In the genomic region with DNA sequence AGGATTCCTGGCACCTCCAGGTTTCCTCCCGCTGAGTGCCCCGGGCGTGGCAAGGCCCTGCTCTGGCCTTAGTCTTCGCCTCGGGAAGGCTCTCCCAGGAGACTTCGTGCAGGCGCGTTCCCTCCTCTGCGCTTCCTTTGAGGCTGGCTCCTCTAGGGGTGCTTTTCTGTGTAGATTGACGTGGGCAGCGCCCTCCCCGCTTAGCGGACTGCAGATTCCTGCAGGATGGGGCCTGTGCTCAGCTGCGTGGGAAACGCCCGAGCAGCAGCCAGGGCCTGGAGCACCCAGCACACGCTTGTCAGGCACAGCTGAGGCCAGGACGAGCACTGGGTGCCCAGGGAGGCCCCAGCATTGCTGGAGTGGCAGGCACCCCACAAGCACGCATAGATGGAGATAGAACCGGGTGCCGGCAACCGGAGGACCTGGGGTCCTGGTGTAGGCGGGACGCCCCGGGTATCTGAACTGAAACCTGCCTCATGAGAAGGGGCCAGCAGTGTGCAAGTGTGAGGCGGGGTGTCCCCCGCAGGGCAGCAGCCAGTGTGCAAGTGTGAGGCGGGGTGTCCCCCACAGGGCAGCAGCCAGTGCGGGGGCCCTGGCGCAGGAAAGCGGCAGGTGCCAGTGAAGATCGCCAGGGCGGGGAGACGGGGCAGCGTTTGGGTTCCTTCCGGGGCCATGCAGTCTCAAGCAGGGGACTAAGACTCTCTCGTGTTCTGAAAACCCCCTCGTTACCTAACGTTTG, we compare ENCODE assay signal across 15 cellular contexts. TPM values are rescaled to one million over a fixed set of nuclear protein-coding genes. Genes with fewer than 3 reads are reported as not detected.
DNase-seq lines count a peak whose midpoint lies in the region; ATAC-seq and TF ChIP-seq lines count a peak whose summit lies in the region.
"Had no signal": no experiment of that assay in that cellular context is flagged by ENCODE, and none has a peak within 500 bp of the region (broad histone marks: within the 10 kb centered on the region; RNA-seq: fewer than 3 reads in every experiment).

No MANE protein-coding gene starts in this region.

- peaks cover 65% of the 10 kb centered on the region for H3K36me3 ChIP-seq in BLaER1
- H3K36me3 ChIP-seq in DND-41 (ENCODE audit: insufficient read depth, low read length), result peaks cover 49% of the 10 kb centered on the region
- H3K36me3 ChIP-seq in neuronal stem cell (replicated peaks in 1 of 2; ENCODE audit: control insufficient read depth in 2 of 2, insufficient read depth in 2 of 2, low read length in 2 of 2), result peaks cover 19 to 31% of the 10 kb centered on the region in 2 donors

- H2AK5ac ChIP-seq in neuronal stem cell (ENCODE audit: low read depth, low read length), result no peak overlapping the region

- no peak overlapping the region for H2BK15ac ChIP-seq in neuronal stem cell (ENCODE audit: low read length)

- no peak overlapping the region for H2BK5ac ChIP-seq in neuronal stem cell (ENCODE audit: low read length)

- H3K14ac ChIP-seq in neuronal stem cell (ENCODE audit: low read length), result no peak overlapping the region

- no peak for TF ChIP-seq CTCF in DND-41 (IDR thresholded peaks at IDR 0.05; ENCODE audit: borderline replicate concordance, extremely low read depth, low read length, poor library complexity, severe bottlenecking)

- no peaks in the 10 kb centered on the region for H3K27me3 ChIP-seq in BLaER1
- no peaks in the 10 kb centered on the region for H3K27me3 ChIP-seq in DND-41 (ENCODE audit: insufficient read depth, low read length, poor library complexity)
- peaks cover 0 to 2% (median 0%) of the 10 kb centered on the region in 3 experiments for H3K27me3 ChIP-seq in neuronal stem cell (ENCODE audit: control insufficient read depth in 3 of 3, insufficient read depth in 3 of 3, low read depth in 1 of 3, low read length in 3 of 3)

- H3K27ac ChIP-seq in BLaER1 (no peak overlapping the region), DND-41 (ENCODE audit: low read length) (no peak overlapping the region), cingulate gyrus (ENCODE audit: low read depth, low read length) (peak overlapping the region; percentile 69), neuronal stem cell (replicated peaks; ENCODE audit: low read length) (no peak overlapping the region)
- H3K27ac ChIP-seq: GM23248 had no signal

- no peak for ATAC-seq in DND-41 (ENCODE audit: insufficient read depth, low read depth)
- no peak for ATAC-seq in GM21390 (IDR thresholded peaks at IDR 0.05; ENCODE audit: unreplicated experiment)
- ATAC-seq in GM21576 (IDR thresholded peaks at IDR 0.05; ENCODE audit: unreplicated experiment), result no peak
- ATAC-seq: SK-N-SH treated with all-trans-retinoic acid at 6 μM for 48 hours had no signal

- WGBS in neuronal stem cell (ENCODE audit: extremely low coverage in 2 of 2, insufficient read length in 2 of 2, insufficient replicate concordance in 1 of 2), 2 donors, result no CpG with 5 or more reads among the region's 39 CpGs

- peak overlapping the region; percentile 41 for H2BK12ac ChIP-seq in neuronal stem cell (ENCODE audit: low read length)

- no peak overlapping the region for H4K91ac ChIP-seq in neuronal stem cell (ENCODE audit: low read depth, low read length, poor library complexity)

- H2AFZ ChIP-seq in DND-41 (ENCODE audit: low read depth, low read length) (no peak overlapping the region), neuronal stem cell (ENCODE audit: low read length) (no peak overlapping the region)
- H2AFZ ChIP-seq: GM23248 had no signal

- peaks cover 21% of the 10 kb centered on the region for H3K79me1 ChIP-seq in neuronal stem cell (ENCODE audit: low read depth, low read length)

- H3K4me2 ChIP-seq in BLaER1, result 0 out of 2 replicates have a peak overlapping the region, but pooled peaks have one; percentile 11
- H3K4me2 ChIP-seq in DND-41 (ENCODE audit: insufficient read depth, low read length), result no peak overlapping the region
- no peak overlapping the region for H3K4me2 ChIP-seq in neuronal stem cell (ENCODE audit: insufficient read depth, low read length, poor library complexity, severe bottlenecking)

- peaks cover 28% of the 10 kb centered on the region for H3K4me1 ChIP-seq in BLaER1
- H3K4me1 ChIP-seq in DND-41 (ENCODE audit: insufficient read depth, low read length), result peaks cover 25% of the 10 kb centered on the region
- H3K4me1 ChIP-seq in neuronal stem cell (ENCODE audit: control insufficient read depth in 2 of 2, insufficient read depth in 1 of 2, low read depth in 1 of 2, low read length in 2 of 2), result peaks cover 0 to 4% of the 10 kb centered on the region in 2 donors

- no peak overlapping the region for H3K4ac ChIP-seq in neuronal stem cell (ENCODE audit: low read length)

- peak overlapping the region; percentile 35 for H3K9ac ChIP-seq in BLaER1
- peak overlapping the region; percentile 10; the same call in 1 of the 2 replicates for H3K9ac ChIP-seq in DND-41 (ENCODE audit: low read depth, low read length)
- H3K9ac ChIP-seq in neuronal stem cell (ENCODE audit: low read depth, low read length, poor library complexity), result no peak overlapping the region
- H3K9ac ChIP-seq: GM23248 had no signal

- H4K20me1 ChIP-seq in BLaER1 (peaks cover 45% of the 10 kb centered on the region), DND-41 (ENCODE audit: insufficient read depth, low read length) (peaks cover 17% of the 10 kb centered on the region)

- H4K8ac ChIP-seq in neuronal stem cell (ENCODE audit: low read depth, low read length), result no peak overlapping the region

- H2BK120ac ChIP-seq in neuronal stem cell (ENCODE audit: low read depth, low read length), result no peak overlapping the region

- DNase-seq in DND-41 (no peak), neuronal stem cell (ENCODE audit: low spot score) (no peak), NOMO-1 treated with dmso at 0.1 percent for 144 hours (lab: John Stamatoyannopoulos, UW; ENCODE audit: unreplicated experiment) (no peak)
- DNase-seq: CD4-positive, alpha-beta T cell; GM23248; MV-4-11; NCI-H1417 treated with DMSO at 0.1 percent for 48 hours; NCI-H2029; NCI-H510A treated with DMSO at 0.1 percent for 48 hours; SHP77 treated with DMSO at 0.1 percent for 48 hours had no signal

- H3K9me3 ChIP-seq in BLaER1 (no peaks in the 10 kb centered on the region), DND-41 (ENCODE audit: insufficient read depth, low read length, severe bottlenecking) (no peaks in the 10 kb centered on the region), neuronal stem cell (replicated peaks in 1 of 2; ENCODE audit: control insufficient read depth in 2 of 2, insufficient read depth in 1 of 2, low read depth in 1 of 2, low read length in 2 of 2) (peaks cover 0 to 4% of the 10 kb centered on the region in 2 donors)

- no peak overlapping the region for H3K18ac ChIP-seq in neuronal stem cell (ENCODE audit: low read length)

- peaks cover 47% of the 10 kb centered on the region for H3K79me2 ChIP-seq in DND-41 (ENCODE audit: insufficient read depth, low read length)

- H3K4me3 ChIP-seq in BLaER1 (no peak overlapping the region), DND-41 (ENCODE audit: low read depth in 1 of 2, low read length in 2 of 2) (no peak overlapping the region), neuronal stem cell (ENCODE audit: low read length in 2 of 2) (no peak overlapping the region)
- H3K4me3 ChIP-seq: GM23248 had no signal

- no peak overlapping the region for H3K23ac ChIP-seq in neuronal stem cell (ENCODE audit: low read depth, low read length, poor library complexity)

RNA-seq across cellular contexts. Expression of a gene that starts 3.4 kb away (rescaled TPM):
- 61.9 TPM for polyA plus RNA-seq in neuronal stem cell (2013, experiment 1 of 2)
- 60.2 TPM for polyA plus RNA-seq in neuronal stem cell (2013, experiment 2 of 2)

RNA-seq across cellular contexts. Expression of a gene that starts 14.2 kb away (rescaled TPM):
- 41.6 TPM for polyA plus RNA-seq in neuronal stem cell (2013, experiment 1 of 2)
- 42.6 TPM for polyA plus RNA-seq in neuronal stem cell (2013, experiment 2 of 2)

RNA-seq across cellular contexts. Expression of a gene that starts 20.3 kb away (rescaled TPM):
- polyA plus RNA-seq in neuronal stem cell (2013, experiment 1 of 2), result 124 TPM
- 126 TPM for polyA plus RNA-seq in neuronal stem cell (2013, experiment 2 of 2)

RNA-seq across cellular contexts. Expression of a gene that starts 51.1 kb away (rescaled TPM):
- polyA plus RNA-seq in neuronal stem cell (2013, experiment 1 of 2), result 3,965 TPM
- 3,732 TPM for polyA plus RNA-seq in neuronal stem cell (2013, experiment 2 of 2)
